21 cellular contexts compared by ENCODE assay signal in the genomic region with DNA sequence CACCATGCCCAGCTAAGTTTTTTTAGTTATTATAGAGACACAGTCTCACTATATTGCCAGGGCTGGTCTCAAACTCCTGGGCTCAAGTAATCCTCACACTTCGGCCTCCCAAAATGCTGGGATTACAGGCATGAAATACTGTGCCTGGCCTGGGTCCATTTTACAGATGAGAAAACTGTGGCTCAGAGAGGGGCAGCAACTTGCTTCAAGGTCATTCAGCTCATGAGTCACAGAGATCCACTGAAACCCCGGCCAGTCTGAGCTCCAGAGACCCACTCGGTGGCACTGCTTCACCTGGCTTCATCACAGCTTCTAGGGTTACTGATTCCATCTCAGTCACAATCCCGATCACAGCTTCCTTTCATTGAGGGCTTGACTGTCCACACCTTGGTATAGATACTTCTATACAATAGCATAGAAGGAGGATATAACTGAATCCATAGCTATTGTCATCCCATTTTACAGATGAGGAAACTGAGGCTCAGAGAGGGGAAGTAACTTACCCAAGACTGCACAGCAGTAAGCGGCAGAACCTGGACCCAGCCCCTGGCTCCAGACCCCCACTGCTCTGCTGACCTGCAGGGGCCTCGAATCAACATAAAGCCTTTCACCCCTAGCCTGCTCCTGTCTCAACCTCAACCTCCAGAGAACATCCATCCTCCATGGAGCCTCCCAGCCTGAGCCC.
"Had no signal": no experiment of that assay in that cellular context is flagged by ENCODE, and none has a peak within 500 bp of the region (broad histone marks: within the 10 kb centered on the region; RNA-seq: fewer than 3 reads in every experiment).

No MANE protein-coding gene starts in this region.

- H3K27ac Mint-ChIP-seq: stimulated activated naive CD8-positive, alpha-beta T cell treated with anti-CD3 and anti-CD28 coated beads, Interleukin-15, Interleukin-2, amounts not matched to agents 100 ng/mL and 50 ng/mL, for 24 hours; T-helper 17 cell had no signal

- H3K27me3 ChIP-seq: body of pancreas, hepatocyte, upper lobe of right lung had no signal

- H3K4me3 Mint-ChIP-seq: nephron progenitor cell; stimulated activated naive CD8-positive, alpha-beta T cell treated with anti-CD3 and anti-CD28 coated beads, Interleukin-15, Interleukin-2, amounts not matched to agents 100 ng/mL and 50 ng/mL, for 24 hours; T-helper 17 cell had no signal

- DNase-seq: activated CD4-positive, alpha-beta T cell treated with anti-CD3 and anti-CD28 coated beads, Interleukin-2, amount 50 U/mL, for 1 hour; activated CD4-positive, CD25-positive, alpha-beta regulatory T cell; activated CD8-positive, alpha-beta memory T cell treated with anti-CD3 and anti-CD28 coated beads for 24 hours; activated effector memory CD4-positive, alpha-beta T cell treated with Interleukin-2 at 50 U/mL for 16 hours; activated naive CD4-positive, alpha-beta T cell treated with anti-CD3 and anti-CD28 coated beads, Interleukin-2, amount 50 U/mL, for 16 hours; amygdala; body of pancreas; caudate nucleus; esophagus squamous epithelium; left ventricle myocardium inferior; nephron progenitor cell; right cardiac atrium; small intestine; stimulated activated CD4-positive, alpha-beta T cell treated with anti-CD3 and anti-CD28 coated beads, Interleukin-4, amount 100 ng/mL, for 4 hours; stimulated activated CD8-positive, alpha-beta memory T cell treated with anti-CD3 and anti-CD28 coated beads, Interleukin-4, amount 100 ng/mL, for 48 hours; T-helper 17 cell; upper lobe of right lung had no signal

- H3K4me1 ChIP-seq: body of pancreas, esophagus squamous epithelium, left ventricle myocardium inferior, prostate gland, upper lobe of right lung had no signal

- H3K36me3 ChIP-seq: esophagus squamous epithelium, left ventricle myocardium inferior, prostate gland, upper lobe of right lung had no signal

- H3K27me3 Mint-ChIP-seq: stimulated activated naive CD8-positive, alpha-beta T cell treated with anti-CD3 and anti-CD28 coated beads, Interleukin-15, Interleukin-2, amounts not matched to agents 100 ng/mL and 50 ng/mL, for 24 hours; T-helper 17 cell had no signal

- H3K4me3 ChIP-seq: body of pancreas, coronary artery, esophagus squamous epithelium, hepatocyte, left ventricle myocardium inferior, prostate gland, upper lobe of right lung had no signal

- H3K9me3 Mint-ChIP-seq: nephron progenitor cell; stimulated activated naive CD8-positive, alpha-beta T cell treated with anti-CD3 and anti-CD28 coated beads, Interleukin-15, Interleukin-2, amounts not matched to agents 100 ng/mL and 50 ng/mL, for 24 hours had no signal

- ATAC-seq: body of pancreas, right cardiac atrium, T-helper 17 cell, upper lobe of right lung had no signal

- H3K9me3 ChIP-seq: body of pancreas, esophagus squamous epithelium, left ventricle myocardium inferior, prostate gland, upper lobe of right lung had no signal
